ENCODE assay signal across 8 cellular contexts in genomic region chr11:124069429-124070401, GRCh38. TPM values are rescaled to one million over a fixed set of nuclear protein-coding genes. Genes with fewer than 3 reads are reported as not detected.
A peak's percentile ranks its signal among the peaks of the same experiment; 100 is the strongest.
DNase-seq lines count a peak whose midpoint lies in the region; ATAC-seq and TF ChIP-seq lines count a peak whose summit lies in the region.

No MANE protein-coding gene starts in this region.

- peak overlapping the region; percentile 64; the same call in 1 of the 2 replicates for H3K27ac Mint-ChIP-seq in GM23338

- H3K27me3 ChIP-seq in GM23338 (ENCODE audit: insufficient read depth) = no peaks in the 10 kb centered on the region
- no peaks in the 10 kb centered on the region for H3K27me3 ChIP-seq in SU-DHL-6 (ENCODE audit: low read length)
- H3K27me3 ChIP-seq in suprapubic skin = peaks cover 21% of the 10 kb centered on the region

- H3K9ac ChIP-seq in SU-DHL-6 (ENCODE audit: low read length) = no peak overlapping the region

- H3K27ac ChIP-seq in GM23338 (ENCODE audit: low read depth) (no peak overlapping the region), SU-DHL-6 (ENCODE audit: low read depth, low read length) (no peak overlapping the region), coronary artery (no peak overlapping the region), suprapubic skin (no peak overlapping the region)

- H3F3A ChIP-seq in GM23338 (replicated peaks; ENCODE audit: low read depth) = no peaks in the 10 kb centered on the region
- no peaks in the 10 kb centered on the region for H3F3A ChIP-seq in SU-DHL-6 (ENCODE audit: insufficient read depth)

- peak; percentile 99 for ATAC-seq in GM23338

- no peaks in the 10 kb centered on the region for H4K20me1 ChIP-seq in GM23338 (replicated peaks; ENCODE audit: insufficient read depth)
- H4K20me1 ChIP-seq in SU-DHL-6 (ENCODE audit: low read depth, low read length) = no peaks in the 10 kb centered on the region

- H3K4me2 ChIP-seq in GM23338 (peak overlapping the region; percentile 81), SU-DHL-6 (ENCODE audit: low read depth, low read length, poor library complexity, severe bottlenecking) (peak overlapping the region; percentile 21)

- peak overlapping the region; percentile 11; the same call in 1 of the 3 replicates for H3K4me3 Mint-ChIP-seq in GM23338

- TF ChIP-seq POLR2A in suprapubic skin (IDR thresholded peaks at IDR 0.05) = no peak

- H3K36me3 ChIP-seq in GM23338 (ENCODE audit: insufficient read depth) (no peaks in the 10 kb centered on the region), SU-DHL-6 (ENCODE audit: low read length) (no peaks in the 10 kb centered on the region), suprapubic skin (no peaks in the 10 kb centered on the region)

- H3K9me3 ChIP-seq in SU-DHL-6 (ENCODE audit: insufficient read depth, low read length) = no peaks in the 10 kb centered on the region
- no peaks in the 10 kb centered on the region for H3K9me3 ChIP-seq in suprapubic skin

- H3K27me3 Mint-ChIP-seq in GM23338 (ENCODE audit: insufficient read depth, low read depth, poor library complexity) = no peaks in the 10 kb centered on the region

- H2AFZ ChIP-seq in GM23338 (peak overlapping the region; percentile 89; the same call in 1 of the 2 replicates), SU-DHL-6 (ENCODE audit: low read depth, low read length, severe bottlenecking) (no peak overlapping the region)

- WGBS in suprapubic skin = 32% methylated on average over 27 of the region's 28 CpGs

- H3K4me1 ChIP-seq in GM23338 (ENCODE audit: insufficient read depth) = peaks cover 4% of the 10 kb centered on the region; the same call in 1 of the 2 replicates
- H3K4me1 ChIP-seq in suprapubic skin = peaks cover 14% of the 10 kb centered on the region

- H3K9me2 ChIP-seq in GM23338 (ENCODE audit: insufficient read depth) (no peaks in the 10 kb centered on the region), SU-DHL-6 (replicated peaks; ENCODE audit: insufficient read depth, low read length) (no peaks in the 10 kb centered on the region)

- H3K79me2 ChIP-seq in GM23338 (replicated peaks; ENCODE audit: insufficient read depth) (no peaks in the 10 kb centered on the region), SU-DHL-6 (ENCODE audit: insufficient read depth, low read length) (no peaks in the 10 kb centered on the region)

- peak overlapping the region; percentile 53 for H3K4me3 ChIP-seq in GM23338
- H3K4me3 ChIP-seq in SU-DHL-6 (ENCODE audit: insufficient read depth, low read length, poor library complexity, severe bottlenecking) = no peak overlapping the region
- peak overlapping the region; percentile 43 for H3K4me3 ChIP-seq in coronary artery
- peak overlapping the region; percentile 35 for H3K4me3 ChIP-seq in suprapubic skin

- peak; percentile 2 for DNase-seq in NCI-H2107 treated with DMSO at 0.1 percent for 48 hours (lab: John Stamatoyannopoulos, UW; ENCODE audit: unreplicated experiment)
- DNase-seq in NCI-H2107 (lab: John Stamatoyannopoulos, UW) = no peak
- peak; percentile 86 for DNase-seq in GM23338 (ENCODE audit: low spot score)
- DNase-seq in Kasumi-1 (lab: John Stamatoyannopoulos, UW) = peak; percentile 73 to 77
- DNase-seq in coronary artery (ENCODE audit: low spot score) = no peak
- peak; percentile 74 to 84 for DNase-seq in lung microvascular endothelial cell (ENCODE audit: low read depth in 2 of 2)
- DNase-seq in suprapubic skin (ENCODE audit: low spot score in 2 of 2) = peak in 1 of 2 donors; percentile 69

- TF ChIP-seq EP300 in suprapubic skin (IDR thresholded peaks at IDR 0.05) = no peak

- H3K9me3 Mint-ChIP-seq in GM23338 = no peaks in the 10 kb centered on the region

- peaks cover 18% of the 10 kb centered on the region for H3K4me1 Mint-ChIP-seq in GM23338

- H3K36me3 Mint-ChIP-seq in GM23338 (ENCODE audit: low read depth) = no peaks in the 10 kb centered on the region; the same call in 2 of the 3 replicates

- TF ChIP-seq CTCF in GM23338 (conservative IDR thresholded peaks at IDR 0.05; ENCODE audit: low read depth in 2 of 2) = peak; percentile 74 to 90
- peak; percentile 60 for TF ChIP-seq CTCF in SU-DHL-6 (IDR thresholded peaks at IDR 0.05; ENCODE audit: insufficient read depth, low read length, poor library complexity, severe bottlenecking)
- TF ChIP-seq CTCF in coronary artery (IDR thresholded peaks at IDR 0.05) = no peak
- peak in 1 of 2 donors; percentile 49 for TF ChIP-seq CTCF in suprapubic skin (IDR thresholded peaks at IDR 0.05)

TF ChIP-seq in GM23338, 12 proteins besides CTCF, POLR2A, EP300 and RAD21 (continues in another document):
- TF ChIP-seq NANOG (IDR thresholded peaks at IDR 0.05; ENCODE audit: borderline replicate concordance) = no peak
- TF ChIP-seq EZH2phosphoT487 (IDR thresholded peaks at IDR 0.05; ENCODE audit: unreplicated experiment) = no peak
- no peak for TF ChIP-seq POLR2AphosphoS5 (IDR thresholded peaks at IDR 0.05; ENCODE audit: low read depth)
- TF ChIP-seq, protein P1, sequence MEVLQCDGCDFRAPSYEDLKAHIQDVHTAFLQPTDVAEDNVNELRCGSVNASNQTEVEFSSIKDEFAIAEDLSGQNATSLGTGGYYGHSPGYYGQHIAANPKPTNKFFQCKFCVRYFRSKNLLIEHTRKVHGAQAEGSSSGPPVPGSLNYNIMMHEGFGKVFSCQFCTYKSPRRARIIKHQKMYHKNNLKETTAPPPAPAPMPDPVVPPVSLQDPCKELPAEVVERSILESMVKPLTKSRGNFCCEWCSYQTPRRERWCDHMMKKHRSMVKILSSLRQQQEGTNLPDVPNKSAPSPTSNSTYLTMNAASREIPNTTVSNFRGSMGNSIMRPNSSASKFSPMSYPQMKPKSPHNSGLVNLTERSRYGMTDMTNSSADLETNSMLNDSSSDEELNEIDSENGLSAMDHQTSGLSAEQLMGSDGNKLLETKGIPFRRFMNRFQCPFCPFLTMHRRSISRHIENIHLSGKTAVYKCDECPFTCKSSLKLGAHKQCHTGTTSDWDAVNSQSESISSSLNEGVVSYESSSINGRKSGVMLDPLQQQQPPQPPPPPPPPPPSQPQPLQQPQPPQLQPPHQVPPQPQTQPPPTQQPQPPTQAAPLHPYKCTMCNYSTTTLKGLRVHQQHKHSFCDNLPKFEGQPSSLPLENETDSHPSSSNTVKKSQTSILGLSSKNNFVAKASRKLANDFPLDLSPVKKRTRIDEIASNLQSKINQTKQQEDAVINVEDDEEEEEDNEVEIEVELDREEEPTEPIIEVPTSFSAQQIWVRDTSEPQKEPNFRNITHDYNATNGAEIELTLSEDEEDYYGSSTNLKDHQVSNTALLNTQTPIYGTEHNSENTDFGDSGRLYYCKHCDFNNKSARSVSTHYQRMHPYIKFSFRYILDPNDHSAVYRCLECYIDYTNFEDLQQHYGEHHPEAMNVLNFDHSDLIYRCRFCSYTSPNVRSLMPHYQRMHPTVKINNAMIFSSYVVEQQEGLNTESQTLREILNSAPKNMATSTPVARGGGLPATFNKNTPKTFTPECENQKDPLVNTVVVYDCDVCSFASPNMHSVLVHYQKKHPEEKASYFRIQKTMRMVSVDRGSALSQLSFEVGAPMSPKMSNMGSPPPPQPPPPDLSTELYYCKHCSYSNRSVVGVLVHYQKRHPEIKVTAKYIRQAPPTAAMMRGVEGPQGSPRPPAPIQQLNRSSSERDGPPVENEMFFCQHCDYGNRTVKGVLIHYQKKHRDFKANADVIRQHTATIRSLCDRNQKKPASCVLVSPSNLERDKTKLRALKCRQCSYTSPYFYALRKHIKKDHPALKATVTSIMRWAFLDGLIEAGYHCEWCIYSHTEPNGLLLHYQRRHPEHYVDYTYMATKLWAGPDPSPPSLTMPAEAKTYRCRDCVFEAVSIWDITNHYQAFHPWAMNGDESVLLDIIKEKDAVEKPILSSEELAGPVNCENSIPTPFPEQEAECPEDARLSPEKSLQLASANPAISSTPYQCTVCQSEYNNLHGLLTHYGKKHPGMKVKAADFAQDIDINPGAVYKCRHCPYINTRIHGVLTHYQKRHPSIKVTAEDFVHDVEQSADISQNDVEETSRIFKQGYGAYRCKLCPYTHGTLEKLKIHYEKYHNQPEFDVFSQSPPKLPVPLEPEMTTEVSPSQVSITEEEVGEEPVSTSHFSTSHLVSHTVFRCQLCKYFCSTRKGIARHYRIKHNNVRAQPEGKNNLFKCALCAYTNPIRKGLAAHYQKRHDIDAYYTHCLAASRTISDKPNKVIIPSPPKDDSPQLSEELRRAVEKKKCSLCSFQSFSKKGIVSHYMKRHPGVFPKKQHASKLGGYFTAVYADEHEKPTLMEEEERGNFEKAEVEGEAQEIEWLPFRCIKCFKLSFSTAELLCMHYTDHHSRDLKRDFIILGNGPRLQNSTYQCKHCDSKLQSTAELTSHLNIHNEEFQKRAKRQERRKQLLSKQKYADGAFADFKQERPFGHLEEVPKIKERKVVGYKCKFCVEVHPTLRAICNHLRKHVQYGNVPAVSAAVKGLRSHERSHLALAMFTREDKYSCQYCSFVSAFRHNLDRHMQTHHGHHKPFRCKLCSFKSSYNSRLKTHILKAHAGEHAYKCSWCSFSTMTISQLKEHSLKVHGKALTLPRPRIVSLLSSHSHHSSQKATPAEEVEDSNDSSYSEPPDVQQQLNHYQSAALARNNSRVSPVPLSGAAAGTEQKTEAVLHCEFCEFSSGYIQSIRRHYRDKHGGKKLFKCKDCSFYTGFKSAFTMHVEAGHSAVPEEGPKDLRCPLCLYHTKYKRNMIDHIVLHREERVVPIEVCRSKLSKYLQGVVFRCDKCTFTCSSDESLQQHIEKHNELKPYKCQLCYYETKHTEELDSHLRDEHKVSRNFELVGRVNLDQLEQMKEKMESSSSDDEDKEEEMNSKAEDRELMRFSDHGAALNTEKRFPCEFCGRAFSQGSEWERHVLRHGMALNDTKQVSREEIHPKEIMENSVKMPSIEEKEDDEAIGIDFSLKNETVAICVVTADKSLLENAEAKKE (CRISPR knock-in tag; IDR thresholded peaks at IDR 0.05) = no peak

RNA-seq across cellular contexts. Expression of gene OR10G7, which starts 28.6 kb away (rescaled TPM):
- total RNA-seq in GM23338 (2014; rRNA removed; shearing (Covaris generic)) = not detected in 2 replicates
- not detected in 2 replicates for polyA plus RNA-seq in GM23338 (2016; fragmentation: Nextera tagmentation; extraction: Ambion mirVana)
- total RNA-seq in lung microvascular endothelial cell (not detected in 2 replicates), suprapubic skin (not detected)

RNA-seq across cellular contexts. Expression of gene OR10G8, which starts 43.1 kb away (rescaled TPM):
- not detected in 2 replicates for total RNA-seq in GM23338 (2014; rRNA removed; shearing (Covaris generic))
- not detected in 2 replicates for polyA plus RNA-seq in GM23338 (2016; fragmentation: Nextera tagmentation; extraction: Ambion mirVana)
- total RNA-seq in lung microvascular endothelial cell (not detected in 2 replicates), suprapubic skin (not detected)

RNA-seq across cellular contexts. Expression of gene VWA5A, which starts 45.5 kb away (rescaled TPM):
- total RNA-seq in GM23338 (2014; rRNA removed; shearing (Covaris generic)) = 13.5 and 15.2 TPM in 2 replicates
- polyA plus RNA-seq in GM23338 (2016; fragmentation: Nextera tagmentation; extraction: Ambion mirVana) = 10.0 and 10.4 TPM in 2 replicates
- total RNA-seq in lung microvascular endothelial cell (3.2 and 4.1 TPM in 2 replicates), suprapubic skin (10 to 100 TPM; 22.9 to 27.6 (median 26.4) TPM)

RNA-seq across cellular contexts. Expression of gene OR10G9, which starts 46.9 kb away (rescaled TPM):
- not detected in 2 replicates for total RNA-seq in GM23338 (2014; rRNA removed; shearing (Covaris generic))
- polyA plus RNA-seq in GM23338 (2016; fragmentation: Nextera tagmentation; extraction: Ambion mirVana) = not detected in 2 replicates
- total RNA-seq in lung microvascular endothelial cell (not detected in 2 replicates), suprapubic skin (not detected)

RNA-seq across cellular contexts. Expression of gene OR10G4, which starts 56.9 kb away (rescaled TPM):
- total RNA-seq in GM23338 (2014; rRNA removed; shearing (Covaris generic)) = not detected in 2 replicates
- not detected in 2 replicates for polyA plus RNA-seq in GM23338 (2016; fragmentation: Nextera tagmentation; extraction: Ambion mirVana)
- not detected in 2 replicates for total RNA-seq in lung microvascular endothelial cell
- not detected for total RNA-seq in suprapubic skin

Comparison
In these comparisons a context has a peak if more than half of its experiments do, and no peak if none do; other contexts are left out.
1. DNase-seq: peak in NCI-H2107 treated with DMSO at 0.1 percent for 48 hours (single experiment), GM23338 (single experiment), Kasumi-1 (2 of 2) and lung microvascular endothelial cell (2 of 2); none in NCI-H2107 (single experiment) and coronary artery (single experiment).